In genomic region chr17:18256776-18257175, GRCh38 we compare ENCODE assay signal across 7 cellular contexts. TPM values are rescaled to one million over a fixed set of nuclear protein-coding genes. Genes with fewer than 3 reads are reported as not detected.
DNase-seq lines count a peak whose midpoint lies in the region; ATAC-seq and TF ChIP-seq lines count a peak whose summit lies in the region.
"Had no signal": no experiment of that assay in that cellular context is flagged by ENCODE, and none has a peak within 500 bp of the region (broad histone marks: within the 10 kb centered on the region; RNA-seq: fewer than 3 reads in every experiment).

No MANE protein-coding gene starts in this region.

- no peaks in the 10 kb centered on the region for H3K9me3 Mint-ChIP-seq in activated naive CD8-positive, alpha-beta T cell treated with anti-CD3 and anti-CD28 coated beads, Interleukin-2, amount 50 U/mL, for 24 hours

- H2AFZ ChIP-seq in HCT116 (ENCODE audit: low read depth, low read length, poor library complexity, severe bottlenecking) = no peak overlapping the region
- H2AFZ ChIP-seq in neural cell (ENCODE audit: low read depth, low read length) = no peak overlapping the region

- no peaks in the 10 kb centered on the region for H3K27me3 Mint-ChIP-seq in activated naive CD8-positive, alpha-beta T cell treated with anti-CD3 and anti-CD28 coated beads, Interleukin-2, amount 50 U/mL, for 24 hours

- CTCF ChIA-PET in HCT116 (lab: Charles Lee) = no interaction called here

- H3K4me3 Mint-ChIP-seq in activated naive CD8-positive, alpha-beta T cell treated with anti-CD3 and anti-CD28 coated beads, Interleukin-2, amount 50 U/mL, for 24 hours = peak overlapping the region; percentile 94

- H3K36me3 Mint-ChIP-seq in activated naive CD8-positive, alpha-beta T cell treated with anti-CD3 and anti-CD28 coated beads, Interleukin-2, amount 50 U/mL, for 24 hours (ENCODE audit: low read depth) = peaks cover 13% of the 10 kb centered on the region

- H3K27ac Mint-ChIP-seq in activated naive CD8-positive, alpha-beta T cell treated with anti-CD3 and anti-CD28 coated beads, Interleukin-2, amount 50 U/mL, for 24 hours = peak overlapping the region; percentile 39

- ATAC-seq in HCT116 (no peak), HG03039 (IDR thresholded peaks at IDR 0.05; ENCODE audit: unreplicated experiment) (no peak)
- no peak for ATAC-seq in activated naive CD8-positive, alpha-beta T cell treated with anti-CD3 and anti-CD28 coated beads, Interleukin-2, amount 50 U/mL, for 24 hours

- no TSS peak for BruUV-seq in HCT116 (replicated peaks; lab: Mats Ljungman, UMichigan)

- POLR2A ChIA-PET in HCT116 (lab: Charles Lee) = no interaction called here

- DNase-seq in HCT116 (ENCODE audit: low read depth, low spot score) = no peak
- DNase-seq in activated naive CD8-positive, alpha-beta T cell treated with anti-CD3 and anti-CD28 coated beads, Interleukin-2, amount 50 U/mL, for 24 hours = no peak
- no peak for DNase-seq in activated effector memory CD4-positive, alpha-beta T cell treated with anti-CD3 and anti-CD28 coated beads, Interleukin-2, amount 50 U/mL, for 16 hours
- no peak for DNase-seq in UCSD-AML1 (lab: John Stamatoyannopoulos, UW; ENCODE audit: unreplicated experiment)
- DNase-seq: erythroblast had no signal

- peaks cover 12 to 31% of the 10 kb centered on the region in 2 experiments for H3K36me3 ChIP-seq in HCT116 (ENCODE audit: control insufficient read depth in 1 of 2, insufficient read depth in 2 of 2, low read length in 2 of 2)
- H3K36me3 ChIP-seq in neural cell (ENCODE audit: insufficient read depth, low read length) = no peaks in the 10 kb centered on the region

- H3K79me2 ChIP-seq in HCT116 (ENCODE audit: insufficient read depth, low read length) (peaks cover 45% of the 10 kb centered on the region), neural cell (replicated peaks; ENCODE audit: insufficient read depth, low read length) (peaks cover 25% of the 10 kb centered on the region)

- H3K9me3 ChIP-seq in HCT116 (ENCODE audit: control insufficient read depth in 1 of 2, insufficient read depth in 1 of 2, low read depth in 1 of 2, low read length in 2 of 2) (no peaks in the 10 kb centered on the region), neural cell (ENCODE audit: low read length) (no peaks in the 10 kb centered on the region)

- no peaks in the 10 kb centered on the region for H3F3A ChIP-seq in neural cell (ENCODE audit: insufficient read depth, low read length, poor library complexity, severe bottlenecking)

- RAD21 ChIA-PET in HCT116 (lab: Charles Lee; ENCODE audit: low non-redundant PET in 1 of 2, low total read pairs in 2 of 2, uncharacterized antibody in 2 of 2, unreplicated experiment in 2 of 2) = no interaction called here

- peaks cover 24 to 37% of the 10 kb centered on the region in 2 experiments for H3K4me1 ChIP-seq in HCT116 (ENCODE audit: control insufficient read depth in 1 of 2, insufficient read depth in 2 of 2, low read length in 2 of 2)

- intact Hi-C loops in HCT116 (cut with micrococcal nuclease) = no loop called here

- peaks cover 36% of the 10 kb centered on the region for H3K4me1 Mint-ChIP-seq in activated naive CD8-positive, alpha-beta T cell treated with anti-CD3 and anti-CD28 coated beads, Interleukin-2, amount 50 U/mL, for 24 hours

- H3K27ac ChIP-seq in HCT116 (ENCODE audit: low read depth, low read length) (peak overlapping the region; percentile 96), neural cell (ENCODE audit: low read length) (no peak overlapping the region)

- H3K9ac ChIP-seq in HCT116 (ENCODE audit: low read length) (peak overlapping the region; percentile 94), neural cell (ENCODE audit: low read length) (peak overlapping the region; percentile 89)

- H3K27me3 ChIP-seq in HCT116 (ENCODE audit: insufficient read depth, low read length) (no peaks in the 10 kb centered on the region), neural cell (ENCODE audit: insufficient read depth, low read depth, low read length) (no peaks in the 10 kb centered on the region)

- TF ChIP-seq RAD21 in HCT116 (IDR thresholded peaks at IDR 0.05; ENCODE audit: low read depth) = no peak
- no peak for TF ChIP-seq RAD21 in neural cell (conservative IDR thresholded peaks at IDR 0.05)

- TF ChIP-seq POLR2A in HCT116 (IDR thresholded peaks at IDR 0.05; ENCODE audit: borderline replicate concordance, extremely low read depth, insufficient read depth, insufficient read length) = no peak

- TF ChIP-seq CTCF in HCT116 (IDR thresholded peaks at IDR 0.05 in 2 of 3, conservative IDR thresholded peaks at IDR 0.05 in 1 of 3; ENCODE audit: borderline replicate concordance in 1 of 3, insufficient read depth in 1 of 3, low read depth in 2 of 3, low read length in 2 of 3) (no peak), neural cell (IDR thresholded peaks at IDR 0.05; ENCODE audit: poor library complexity, severe bottlenecking) (no peak)

- TF ChIP-seq EP300 in neural cell (conservative IDR thresholded peaks at IDR 0.05; ENCODE audit: poor library complexity, severe bottlenecking) = no peak

- H3K4me2 ChIP-seq in HCT116 (ENCODE audit: low read length) (peak overlapping the region; percentile 88), neural cell (ENCODE audit: low read length) (no peak overlapping the region)

- H4K20me1 ChIP-seq in HCT116 (ENCODE audit: insufficient read depth) = no peaks in the 10 kb centered on the region
- no peaks in the 10 kb centered on the region for H4K20me1 ChIP-seq in neural cell (ENCODE audit: insufficient read depth)

- H3K9me2 ChIP-seq in HCT116 (ENCODE audit: insufficient read depth) (no peaks in the 10 kb centered on the region), neural cell (ENCODE audit: insufficient read depth, low read length) (no peaks in the 10 kb centered on the region)

- H3K4me3 ChIP-seq in HCT116 (replicated peaks in 1 of 2; ENCODE audit: low read depth in 1 of 2, low read length in 2 of 2) = peak overlapping the region; percentile 87 to 92
- H3K4me3 ChIP-seq in neural cell (ENCODE audit: low read length) = peak overlapping the region; percentile 98

TF ChIP-seq in HCT116, 20 proteins besides CTCF, POLR2A, EP300 and RAD21 (continues in another document):
- no peak for TF ChIP-seq ELF1 (IDR thresholded peaks at IDR 0.05; ENCODE audit: borderline replicate concordance, low read depth)
- TF ChIP-seq EGR1 (IDR thresholded peaks at IDR 0.05; ENCODE audit: low read depth) = no peak
- no peak for TF ChIP-seq ZNF274 (IDR thresholded peaks at IDR 0.05; ENCODE audit: low read depth, low read length)
- no peak for TF ChIP-seq SRF (IDR thresholded peaks at IDR 0.05; ENCODE audit: low read depth)

TF ChIP-seq in neural cell, 6 proteins besides CTCF, POLR2A, EP300 and RAD21:
- TF ChIP-seq TAF1 (IDR thresholded peaks at IDR 0.05; ENCODE audit: low read depth) (no peak), MXI1 (conservative IDR thresholded peaks at IDR 0.05; ENCODE audit: poor library complexity, severe bottlenecking) (no peak), POLR2AphosphoS5 (IDR thresholded peaks at IDR 0.05) (no peak), EZH2 (IDR thresholded peaks at IDR 0.05; ENCODE audit: borderline replicate concordance, insufficient read depth, low read length, poor library complexity, severe bottlenecking) (no peak), SMC3 (conservative IDR thresholded peaks at IDR 0.05; ENCODE audit: poor library complexity) (no peak)
- TF ChIP-seq, protein P1, sequence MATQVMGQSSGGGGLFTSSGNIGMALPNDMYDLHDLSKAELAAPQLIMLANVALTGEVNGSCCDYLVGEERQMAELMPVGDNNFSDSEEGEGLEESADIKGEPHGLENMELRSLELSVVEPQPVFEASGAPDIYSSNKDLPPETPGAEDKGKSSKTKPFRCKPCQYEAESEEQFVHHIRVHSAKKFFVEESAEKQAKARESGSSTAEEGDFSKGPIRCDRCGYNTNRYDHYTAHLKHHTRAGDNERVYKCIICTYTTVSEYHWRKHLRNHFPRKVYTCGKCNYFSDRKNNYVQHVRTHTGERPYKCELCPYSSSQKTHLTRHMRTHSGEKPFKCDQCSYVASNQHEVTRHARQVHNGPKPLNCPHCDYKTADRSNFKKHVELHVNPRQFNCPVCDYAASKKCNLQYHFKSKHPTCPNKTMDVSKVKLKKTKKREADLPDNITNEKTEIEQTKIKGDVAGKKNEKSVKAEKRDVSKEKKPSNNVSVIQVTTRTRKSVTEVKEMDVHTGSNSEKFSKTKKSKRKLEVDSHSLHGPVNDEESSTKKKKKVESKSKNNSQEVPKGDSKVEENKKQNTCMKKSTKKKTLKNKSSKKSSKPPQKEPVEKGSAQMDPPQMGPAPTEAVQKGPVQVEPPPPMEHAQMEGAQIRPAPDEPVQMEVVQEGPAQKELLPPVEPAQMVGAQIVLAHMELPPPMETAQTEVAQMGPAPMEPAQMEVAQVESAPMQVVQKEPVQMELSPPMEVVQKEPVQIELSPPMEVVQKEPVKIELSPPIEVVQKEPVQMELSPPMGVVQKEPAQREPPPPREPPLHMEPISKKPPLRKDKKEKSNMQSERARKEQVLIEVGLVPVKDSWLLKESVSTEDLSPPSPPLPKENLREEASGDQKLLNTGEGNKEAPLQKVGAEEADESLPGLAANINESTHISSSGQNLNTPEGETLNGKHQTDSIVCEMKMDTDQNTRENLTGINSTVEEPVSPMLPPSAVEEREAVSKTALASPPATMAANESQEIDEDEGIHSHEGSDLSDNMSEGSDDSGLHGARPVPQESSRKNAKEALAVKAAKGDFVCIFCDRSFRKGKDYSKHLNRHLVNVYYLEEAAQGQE (IDR thresholded peaks at IDR 0.05; ENCODE audit: borderline replicate concordance) = no peak

RNA-seq across cellular contexts. Expression of gene FLII, which starts 1.8 kb away (rescaled TPM):
- total RNA-seq in HCT116 (2021; ENCODE audit: unreplicated experiment) = 264 TPM
- polyA plus RNA-seq in HCT116 (2012) = 312 and 354 TPM in 2 replicates
- polyA plus RNA-seq in neural cell = 93.0 and 120 TPM in 2 replicates
- 67.7 and 89.8 TPM in 2 replicates for polyA minus RNA-seq in neural cell

RNA-seq across cellular contexts. Expression of gene MIEF2, which starts 3.7 kb away (rescaled TPM):
- total RNA-seq in HCT116 (2021; ENCODE audit: unreplicated experiment) = 9.3 TPM
- polyA plus RNA-seq in HCT116 (2012) = 7.3 and 9.9 TPM in 2 replicates
- polyA plus RNA-seq in neural cell = 74.9 and 102 TPM in 2 replicates
- polyA minus RNA-seq in neural cell = 64.3 and 67.3 TPM in 2 replicates

RNA-seq across cellular contexts. Expression of gene LLGL1, which starts 31.3 kb away (rescaled TPM):
- total RNA-seq in HCT116 (2021; ENCODE audit: unreplicated experiment) = 44.3 TPM
- 31.7 and 34.1 TPM in 2 replicates for polyA plus RNA-seq in HCT116 (2012)
- 52.2 and 59.5 TPM in 2 replicates for polyA plus RNA-seq in neural cell
- 48.7 and 61.1 TPM in 2 replicates for polyA minus RNA-seq in neural cell

RNA-seq across cellular contexts. Expression of gene TOP3A, which starts 58.0 kb away (rescaled TPM):
- 48.8 TPM for total RNA-seq in HCT116 (2021; ENCODE audit: unreplicated experiment)
- polyA plus RNA-seq in HCT116 (2012) = 17.7 and 24.2 TPM in 2 replicates
- polyA plus RNA-seq in neural cell = 22.9 and 31.9 TPM in 2 replicates
- 58.4 and 68.2 TPM in 2 replicates for polyA minus RNA-seq in neural cell

RNA-seq across cellular contexts. Expression of gene SMCR8, which starts 58.3 kb away (rescaled TPM):
- 12.7 TPM for total RNA-seq in HCT116 (2021; ENCODE audit: unreplicated experiment)
- polyA plus RNA-seq in HCT116 (2012) = 6.7 and 7.2 TPM in 2 replicates
- 4.3 and 6.9 TPM in 2 replicates for polyA plus RNA-seq in neural cell
- 19.4 and 23.4 TPM in 2 replicates for polyA minus RNA-seq in neural cell
